29 cellular contexts compared by ENCODE assay signal in genomic region chr7:109659261-109659660, GRCh38.
"Had no signal": no experiment of that assay in that cellular context is flagged by ENCODE, and none has a peak within 500 bp of the region (broad histone marks: within the 10 kb centered on the region; RNA-seq: fewer than 3 reads in every experiment).

No MANE protein-coding gene starts in this region.

- DNase-seq: activated B cell treated with CpG ODN at 0.5 μM for 24 hours; activated CD4-positive, alpha-beta memory T cell treated with anti-CD3 and anti-CD28 coated beads for 36 hours; activated CD4-positive, alpha-beta T cell treated with anti-CD3 and anti-CD28 coated beads for 4 hours; activated CD4-positive, alpha-beta T cell treated with anti-CD3 and anti-CD28 coated beads, Interleukin-2, amount 10 ng/mL, durations not matched to agents 24 days and 14 days; activated CD4-positive, alpha-beta T cell treated with anti-CD3 and anti-CD28 coated beads, Interleukin-2, amount 50 U/mL, for 1 hour; activated CD4-positive, alpha-beta T cell treated with anti-CD3 and anti-CD28 coated beads, Interleukin-2, amount 50 U/mL, for 4 hours; activated CD4-positive, CD25-positive, alpha-beta regulatory T cell treated with anti-CD3 and anti-CD28 coated beads, Interleukin-2, amount 50 U/mL, for 72 hours; activated CD8-positive, alpha-beta memory T cell treated with anti-CD3 and anti-CD28 coated beads, Interleukin-2, amount 50 U/mL, for 4 hours; activated CD8-positive, alpha-beta T cell treated with anti-CD3 and anti-CD28 coated beads for 36 hours; activated effector memory CD4-positive, alpha-beta T cell treated with anti-CD3 and anti-CD28 coated beads, Interleukin-2, amount 50 U/mL, for 16 hours; activated gamma-delta T cell treated with Interleukin-2 at 50 U/mL for 16 hours; activated naive CD4-positive, alpha-beta T cell; activated naive CD4-positive, alpha-beta T cell treated with anti-CD3 and anti-CD28 coated beads for 36 hours; activated naive CD4-positive, alpha-beta T cell treated with anti-CD3 and anti-CD28 coated beads, Interleukin-2, amount 50 U/mL, for 16 hours; activated naive CD8-positive, alpha-beta T cell treated with anti-CD3 and anti-CD28 coated beads for 36 hours; activated T-cell treated with anti-CD3 and anti-CD28 coated beads for 4 hours; activated T-cell treated with anti-CD3 and anti-CD28 coated beads, Interleukin-2, amount 50 U/mL, for 1 hour; activated T-cell treated with anti-CD3 and anti-CD28 coated beads, Interleukin-2, amount 50 U/mL, for 4 hours; activated T-cell treated with anti-CD3 and anti-CD28 coated beads, Interleukin-2, amount 50 U/mL, for 72 hours; adrenal gland; amniotic stem cell; aorta; brain microvascular endothelial cell; central memory CD4-positive, alpha-beta T cell; T-cell; T-helper 17 cell; T1000 had no signal

- H3K27ac ChIP-seq: adrenal gland, body of pancreas, brain microvascular endothelial cell, breast epithelium had no signal
